Comparison of ENCODE assay signal across 1 cellular context in the genomic region with DNA sequence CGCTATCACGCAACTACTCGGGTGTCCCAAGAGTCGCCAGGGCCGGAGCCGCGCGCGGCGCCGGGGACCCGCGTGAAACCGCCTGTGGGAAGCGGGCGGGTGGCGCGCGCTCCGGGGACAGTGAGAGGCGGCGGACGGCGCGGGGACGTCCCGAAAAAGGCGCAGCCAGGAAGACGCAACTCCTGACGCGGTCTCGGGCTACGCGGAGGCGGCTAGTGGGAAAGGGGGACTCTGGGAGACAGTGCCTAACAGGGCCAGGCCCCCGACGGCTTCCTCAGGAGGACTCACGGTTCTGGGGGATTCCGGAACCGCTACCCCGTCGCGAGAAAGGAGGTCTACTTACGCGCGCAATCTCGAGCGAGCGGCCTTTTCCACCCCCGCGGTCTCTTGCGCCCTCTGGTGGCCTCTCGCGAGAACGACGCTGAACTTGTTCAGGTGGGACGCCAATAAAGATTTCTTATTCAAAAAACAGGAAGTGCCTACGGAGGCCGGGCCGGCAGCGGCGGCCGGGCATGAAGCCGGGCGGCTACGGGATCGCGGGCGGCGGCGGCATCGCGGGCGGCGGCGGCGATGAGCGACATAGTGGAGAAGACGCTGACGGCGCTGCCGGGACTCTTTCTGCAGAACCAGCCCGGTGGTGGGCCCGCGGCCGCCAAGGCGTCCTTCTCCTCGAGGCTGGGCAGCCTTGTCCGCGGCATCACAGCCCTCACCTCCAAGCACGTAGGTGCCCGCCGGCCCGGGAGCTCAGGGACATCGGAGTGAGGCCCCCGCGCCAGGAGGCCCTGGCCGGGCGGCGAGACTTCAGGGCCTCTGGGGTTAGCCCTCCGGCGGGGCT.
TF ChIP-seq lines count a peak whose summit lies in the region.

A gene (plus strand): TSS at position 475 of the 835 bp plus-strand sequence. CDS start 96 bp downstream, at position 571.

TF ChIP-seq in HepG2, 621 proteins besides CTCF, POLR2A, EP300 and RAD21 (continued from another document and continues in another):
- TF ChIP-seq, protein P1, sequence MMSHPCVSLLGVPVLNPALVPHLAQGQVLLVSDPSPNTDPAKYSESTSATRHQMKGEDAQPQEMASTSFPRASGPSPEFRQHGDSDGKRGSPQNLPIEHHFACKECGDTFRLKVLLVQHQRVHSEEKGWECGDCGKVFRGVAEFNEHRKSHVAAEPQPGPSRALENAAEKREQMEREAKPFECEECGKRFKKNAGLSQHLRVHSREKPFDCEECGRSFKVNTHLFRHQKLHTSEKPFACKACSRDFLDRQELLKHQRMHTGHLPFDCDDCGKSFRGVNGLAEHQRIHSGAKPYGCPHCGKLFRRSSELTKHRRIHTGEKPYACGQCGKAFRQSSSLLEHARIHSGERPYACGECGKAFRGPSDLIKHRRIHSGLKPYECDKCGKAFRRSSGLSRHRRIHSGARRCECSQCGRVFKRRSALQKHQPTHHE (CRISPR knock-in tag; IDR thresholded peaks at IDR 0.05; ENCODE audit: borderline replicate concordance): no peak
- TF ChIP-seq ELF3 (CRISPR knock-in tag; IDR thresholded peaks at IDR 0.05) (peak; percentile 69), MBD4 (IDR thresholded peaks at IDR 0.05; ENCODE audit: borderline replicate concordance, low read length) (no peak), AKAP8 (CRISPR knock-in tag; IDR thresholded peaks at IDR 0.05) (no peak), BRCA1 (CRISPR knock-in tag; IDR thresholded peaks at IDR 0.05) (no peak; the same call in 1 of the 2 replicates), WIZ (CRISPR knock-in tag; IDR thresholded peaks at IDR 0.05) (no peak), RARG (CRISPR knock-in tag; IDR thresholded peaks at IDR 0.05; ENCODE audit: low read depth) (no peak), GZF1 (CRISPR knock-in tag; IDR thresholded peaks at IDR 0.05) (no peak), KAT7 (CRISPR knock-in tag; IDR thresholded peaks at IDR 0.05; ENCODE audit: borderline replicate concordance) (peak; percentile 97), PCBP1 (IDR thresholded peaks at IDR 0.05; ENCODE audit: borderline replicate concordance, low read depth, low read length) (no peak), MZF1 (CRISPR knock-in tag; IDR thresholded peaks at IDR 0.05; ENCODE audit: borderline replicate concordance) (no peak), ZNF451 (CRISPR knock-in tag; IDR thresholded peaks at IDR 0.05) (no peak; the same call in 1 of the 2 replicates), PHF5A (CRISPR knock-in tag; IDR thresholded peaks at IDR 0.05; ENCODE audit: low read depth, unreplicated experiment) (no peak), PRPF4 (IDR thresholded peaks at IDR 0.05; ENCODE audit: low read depth, low read length, poor library complexity, severe bottlenecking) (peak; percentile 89), ZNF143 (CRISPR knock-in tag; IDR thresholded peaks at IDR 0.05) (no peak), ZNF644 (CRISPR knock-in tag; IDR thresholded peaks at IDR 0.05; ENCODE audit: low read depth) (no peak), ZNF883 (CRISPR knock-in tag; IDR thresholded peaks at IDR 0.05; ENCODE audit: not compliant biosample characterization) (no peak), KLF13 (CRISPR knock-in tag; IDR thresholded peaks at IDR 0.05) (0 out of 2 replicates have a peak, but pooled peaks have one; percentile 16), MED8 (CRISPR knock-in tag; IDR thresholded peaks at IDR 0.05; ENCODE audit: insufficient replicate concordance) (no peak), ZC3H4 (CRISPR knock-in tag; IDR thresholded peaks at IDR 0.05; ENCODE audit: borderline replicate concordance) (no peak), ZNF430 (CRISPR knock-in tag; IDR thresholded peaks at IDR 0.05) (no peak), ZNF7 (CRISPR knock-in tag; IDR thresholded peaks at IDR 0.05) (no peak)
- TF ChIP-seq, protein P2, sequence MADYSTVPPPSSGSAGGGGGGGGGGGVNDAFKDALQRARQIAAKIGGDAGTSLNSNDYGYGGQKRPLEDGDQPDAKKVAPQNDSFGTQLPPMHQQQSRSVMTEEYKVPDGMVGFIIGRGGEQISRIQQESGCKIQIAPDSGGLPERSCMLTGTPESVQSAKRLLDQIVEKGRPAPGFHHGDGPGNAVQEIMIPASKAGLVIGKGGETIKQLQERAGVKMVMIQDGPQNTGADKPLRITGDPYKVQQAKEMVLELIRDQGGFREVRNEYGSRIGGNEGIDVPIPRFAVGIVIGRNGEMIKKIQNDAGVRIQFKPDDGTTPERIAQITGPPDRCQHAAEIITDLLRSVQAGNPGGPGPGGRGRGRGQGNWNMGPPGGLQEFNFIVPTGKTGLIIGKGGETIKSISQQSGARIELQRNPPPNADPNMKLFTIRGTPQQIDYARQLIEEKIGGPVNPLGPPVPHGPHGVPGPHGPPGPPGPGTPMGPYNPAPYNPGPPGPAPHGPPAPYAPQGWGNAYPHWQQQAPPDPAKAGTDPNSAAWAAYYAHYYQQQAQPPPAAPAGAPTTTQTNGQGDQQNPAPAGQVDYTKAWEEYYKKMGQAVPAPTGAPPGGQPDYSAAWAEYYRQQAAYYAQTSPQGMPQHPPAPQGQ (CRISPR knock-in tag; IDR thresholded peaks at IDR 0.05; ENCODE audit: borderline replicate concordance): no peak
- TF ChIP-seq, protein P3, sequence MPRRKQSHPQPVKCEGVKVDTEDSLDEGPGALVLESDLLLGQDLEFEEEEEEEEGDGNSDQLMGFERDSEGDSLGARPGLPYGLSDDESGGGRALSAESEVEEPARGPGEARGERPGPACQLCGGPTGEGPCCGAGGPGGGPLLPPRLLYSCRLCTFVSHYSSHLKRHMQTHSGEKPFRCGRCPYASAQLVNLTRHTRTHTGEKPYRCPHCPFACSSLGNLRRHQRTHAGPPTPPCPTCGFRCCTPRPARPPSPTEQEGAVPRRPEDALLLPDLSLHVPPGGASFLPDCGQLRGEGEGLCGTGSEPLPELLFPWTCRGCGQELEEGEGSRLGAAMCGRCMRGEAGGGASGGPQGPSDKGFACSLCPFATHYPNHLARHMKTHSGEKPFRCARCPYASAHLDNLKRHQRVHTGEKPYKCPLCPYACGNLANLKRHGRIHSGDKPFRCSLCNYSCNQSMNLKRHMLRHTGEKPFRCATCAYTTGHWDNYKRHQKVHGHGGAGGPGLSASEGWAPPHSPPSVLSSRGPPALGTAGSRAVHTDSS (CRISPR knock-in tag; conservative IDR thresholded peaks at IDR 0.05): no peak
- TF ChIP-seq, protein P4, sequence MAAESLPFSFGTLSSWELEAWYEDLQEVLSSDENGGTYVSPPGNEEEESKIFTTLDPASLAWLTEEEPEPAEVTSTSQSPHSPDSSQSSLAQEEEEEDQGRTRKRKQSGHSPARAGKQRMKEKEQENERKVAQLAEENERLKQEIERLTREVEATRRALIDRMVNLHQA (CRISPR knock-in tag; IDR thresholded peaks at IDR 0.05): no peak
- TF ChIP-seq, protein P5, sequence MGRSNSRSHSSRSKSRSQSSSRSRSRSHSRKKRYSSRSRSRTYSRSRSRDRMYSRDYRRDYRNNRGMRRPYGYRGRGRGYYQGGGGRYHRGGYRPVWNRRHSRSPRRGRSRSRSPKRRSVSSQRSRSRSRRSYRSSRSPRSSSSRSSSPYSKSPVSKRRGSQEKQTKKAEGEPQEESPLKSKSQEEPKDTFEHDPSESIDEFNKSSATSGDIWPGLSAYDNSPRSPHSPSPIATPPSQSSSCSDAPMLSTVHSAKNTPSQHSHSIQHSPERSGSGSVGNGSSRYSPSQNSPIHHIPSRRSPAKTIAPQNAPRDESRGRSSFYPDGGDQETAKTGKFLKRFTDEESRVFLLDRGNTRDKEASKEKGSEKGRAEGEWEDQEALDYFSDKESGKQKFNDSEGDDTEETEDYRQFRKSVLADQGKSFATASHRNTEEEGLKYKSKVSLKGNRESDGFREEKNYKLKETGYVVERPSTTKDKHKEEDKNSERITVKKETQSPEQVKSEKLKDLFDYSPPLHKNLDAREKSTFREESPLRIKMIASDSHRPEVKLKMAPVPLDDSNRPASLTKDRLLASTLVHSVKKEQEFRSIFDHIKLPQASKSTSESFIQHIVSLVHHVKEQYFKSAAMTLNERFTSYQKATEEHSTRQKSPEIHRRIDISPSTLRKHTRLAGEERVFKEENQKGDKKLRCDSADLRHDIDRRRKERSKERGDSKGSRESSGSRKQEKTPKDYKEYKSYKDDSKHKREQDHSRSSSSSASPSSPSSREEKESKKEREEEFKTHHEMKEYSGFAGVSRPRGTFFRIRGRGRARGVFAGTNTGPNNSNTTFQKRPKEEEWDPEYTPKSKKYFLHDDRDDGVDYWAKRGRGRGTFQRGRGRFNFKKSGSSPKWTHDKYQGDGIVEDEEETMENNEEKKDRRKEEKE (IDR thresholded peaks at IDR 0.05): no peak
- TF ChIP-seq, protein P6, sequence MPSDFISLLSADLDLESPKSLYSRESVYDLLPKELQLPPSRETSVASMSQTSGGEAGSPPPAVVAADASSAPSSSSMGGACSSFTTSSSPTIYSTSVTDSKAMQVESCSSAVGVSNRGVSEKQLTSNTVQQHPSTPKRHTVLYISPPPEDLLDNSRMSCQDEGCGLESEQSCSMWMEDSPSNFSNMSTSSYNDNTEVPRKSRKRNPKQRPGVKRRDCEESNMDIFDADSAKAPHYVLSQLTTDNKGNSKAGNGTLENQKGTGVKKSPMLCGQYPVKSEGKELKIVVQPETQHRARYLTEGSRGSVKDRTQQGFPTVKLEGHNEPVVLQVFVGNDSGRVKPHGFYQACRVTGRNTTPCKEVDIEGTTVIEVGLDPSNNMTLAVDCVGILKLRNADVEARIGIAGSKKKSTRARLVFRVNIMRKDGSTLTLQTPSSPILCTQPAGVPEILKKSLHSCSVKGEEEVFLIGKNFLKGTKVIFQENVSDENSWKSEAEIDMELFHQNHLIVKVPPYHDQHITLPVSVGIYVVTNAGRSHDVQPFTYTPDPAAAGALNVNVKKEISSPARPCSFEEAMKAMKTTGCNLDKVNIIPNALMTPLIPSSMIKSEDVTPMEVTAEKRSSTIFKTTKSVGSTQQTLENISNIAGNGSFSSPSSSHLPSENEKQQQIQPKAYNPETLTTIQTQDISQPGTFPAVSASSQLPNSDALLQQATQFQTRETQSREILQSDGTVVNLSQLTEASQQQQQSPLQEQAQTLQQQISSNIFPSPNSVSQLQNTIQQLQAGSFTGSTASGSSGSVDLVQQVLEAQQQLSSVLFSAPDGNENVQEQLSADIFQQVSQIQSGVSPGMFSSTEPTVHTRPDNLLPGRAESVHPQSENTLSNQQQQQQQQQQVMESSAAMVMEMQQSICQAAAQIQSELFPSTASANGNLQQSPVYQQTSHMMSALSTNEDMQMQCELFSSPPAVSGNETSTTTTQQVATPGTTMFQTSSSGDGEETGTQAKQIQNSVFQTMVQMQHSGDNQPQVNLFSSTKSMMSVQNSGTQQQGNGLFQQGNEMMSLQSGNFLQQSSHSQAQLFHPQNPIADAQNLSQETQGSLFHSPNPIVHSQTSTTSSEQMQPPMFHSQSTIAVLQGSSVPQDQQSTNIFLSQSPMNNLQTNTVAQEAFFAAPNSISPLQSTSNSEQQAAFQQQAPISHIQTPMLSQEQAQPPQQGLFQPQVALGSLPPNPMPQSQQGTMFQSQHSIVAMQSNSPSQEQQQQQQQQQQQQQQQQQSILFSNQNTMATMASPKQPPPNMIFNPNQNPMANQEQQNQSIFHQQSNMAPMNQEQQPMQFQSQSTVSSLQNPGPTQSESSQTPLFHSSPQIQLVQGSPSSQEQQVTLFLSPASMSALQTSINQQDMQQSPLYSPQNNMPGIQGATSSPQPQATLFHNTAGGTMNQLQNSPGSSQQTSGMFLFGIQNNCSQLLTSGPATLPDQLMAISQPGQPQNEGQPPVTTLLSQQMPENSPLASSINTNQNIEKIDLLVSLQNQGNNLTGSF (CRISPR knock-in tag; IDR thresholded peaks at IDR 0.05): peak; percentile 18; the same call in 1 of the 2 replicates
- TF ChIP-seq, protein P7, sequence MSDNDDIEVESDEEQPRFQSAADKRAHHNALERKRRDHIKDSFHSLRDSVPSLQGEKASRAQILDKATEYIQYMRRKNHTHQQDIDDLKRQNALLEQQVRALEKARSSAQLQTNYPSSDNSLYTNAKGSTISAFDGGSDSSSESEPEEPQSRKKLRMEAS (IDR thresholded peaks at IDR 0.05): peak; percentile 57
- TF ChIP-seq, protein P8, sequence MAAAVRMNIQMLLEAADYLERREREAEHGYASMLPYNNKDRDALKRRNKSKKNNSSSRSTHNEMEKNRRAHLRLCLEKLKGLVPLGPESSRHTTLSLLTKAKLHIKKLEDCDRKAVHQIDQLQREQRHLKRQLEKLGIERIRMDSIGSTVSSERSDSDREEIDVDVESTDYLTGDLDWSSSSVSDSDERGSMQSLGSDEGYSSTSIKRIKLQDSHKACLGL (CRISPR knock-in tag; IDR thresholded peaks at IDR 0.05): peak; percentile 35; the same call in 1 of the 2 replicates
- TF ChIP-seq, protein P9, sequence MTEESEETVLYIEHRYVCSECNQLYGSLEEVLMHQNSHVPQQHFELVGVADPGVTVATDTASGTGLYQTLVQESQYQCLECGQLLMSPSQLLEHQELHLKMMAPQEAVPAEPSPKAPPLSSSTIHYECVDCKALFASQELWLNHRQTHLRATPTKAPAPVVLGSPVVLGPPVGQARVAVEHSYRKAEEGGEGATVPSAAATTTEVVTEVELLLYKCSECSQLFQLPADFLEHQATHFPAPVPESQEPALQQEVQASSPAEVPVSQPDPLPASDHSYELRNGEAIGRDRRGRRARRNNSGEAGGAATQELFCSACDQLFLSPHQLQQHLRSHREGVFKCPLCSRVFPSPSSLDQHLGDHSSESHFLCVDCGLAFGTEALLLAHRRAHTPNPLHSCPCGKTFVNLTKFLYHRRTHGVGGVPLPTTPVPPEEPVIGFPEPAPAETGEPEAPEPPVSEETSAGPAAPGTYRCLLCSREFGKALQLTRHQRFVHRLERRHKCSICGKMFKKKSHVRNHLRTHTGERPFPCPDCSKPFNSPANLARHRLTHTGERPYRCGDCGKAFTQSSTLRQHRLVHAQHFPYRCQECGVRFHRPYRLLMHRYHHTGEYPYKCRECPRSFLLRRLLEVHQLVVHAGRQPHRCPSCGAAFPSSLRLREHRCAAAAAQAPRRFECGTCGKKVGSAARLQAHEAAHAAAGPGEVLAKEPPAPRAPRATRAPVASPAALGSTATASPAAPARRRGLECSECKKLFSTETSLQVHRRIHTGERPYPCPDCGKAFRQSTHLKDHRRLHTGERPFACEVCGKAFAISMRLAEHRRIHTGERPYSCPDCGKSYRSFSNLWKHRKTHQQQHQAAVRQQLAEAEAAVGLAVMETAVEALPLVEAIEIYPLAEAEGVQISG (CRISPR knock-in tag; IDR thresholded peaks at IDR 0.05): peak; percentile 91
- TF ChIP-seq, protein P10, sequence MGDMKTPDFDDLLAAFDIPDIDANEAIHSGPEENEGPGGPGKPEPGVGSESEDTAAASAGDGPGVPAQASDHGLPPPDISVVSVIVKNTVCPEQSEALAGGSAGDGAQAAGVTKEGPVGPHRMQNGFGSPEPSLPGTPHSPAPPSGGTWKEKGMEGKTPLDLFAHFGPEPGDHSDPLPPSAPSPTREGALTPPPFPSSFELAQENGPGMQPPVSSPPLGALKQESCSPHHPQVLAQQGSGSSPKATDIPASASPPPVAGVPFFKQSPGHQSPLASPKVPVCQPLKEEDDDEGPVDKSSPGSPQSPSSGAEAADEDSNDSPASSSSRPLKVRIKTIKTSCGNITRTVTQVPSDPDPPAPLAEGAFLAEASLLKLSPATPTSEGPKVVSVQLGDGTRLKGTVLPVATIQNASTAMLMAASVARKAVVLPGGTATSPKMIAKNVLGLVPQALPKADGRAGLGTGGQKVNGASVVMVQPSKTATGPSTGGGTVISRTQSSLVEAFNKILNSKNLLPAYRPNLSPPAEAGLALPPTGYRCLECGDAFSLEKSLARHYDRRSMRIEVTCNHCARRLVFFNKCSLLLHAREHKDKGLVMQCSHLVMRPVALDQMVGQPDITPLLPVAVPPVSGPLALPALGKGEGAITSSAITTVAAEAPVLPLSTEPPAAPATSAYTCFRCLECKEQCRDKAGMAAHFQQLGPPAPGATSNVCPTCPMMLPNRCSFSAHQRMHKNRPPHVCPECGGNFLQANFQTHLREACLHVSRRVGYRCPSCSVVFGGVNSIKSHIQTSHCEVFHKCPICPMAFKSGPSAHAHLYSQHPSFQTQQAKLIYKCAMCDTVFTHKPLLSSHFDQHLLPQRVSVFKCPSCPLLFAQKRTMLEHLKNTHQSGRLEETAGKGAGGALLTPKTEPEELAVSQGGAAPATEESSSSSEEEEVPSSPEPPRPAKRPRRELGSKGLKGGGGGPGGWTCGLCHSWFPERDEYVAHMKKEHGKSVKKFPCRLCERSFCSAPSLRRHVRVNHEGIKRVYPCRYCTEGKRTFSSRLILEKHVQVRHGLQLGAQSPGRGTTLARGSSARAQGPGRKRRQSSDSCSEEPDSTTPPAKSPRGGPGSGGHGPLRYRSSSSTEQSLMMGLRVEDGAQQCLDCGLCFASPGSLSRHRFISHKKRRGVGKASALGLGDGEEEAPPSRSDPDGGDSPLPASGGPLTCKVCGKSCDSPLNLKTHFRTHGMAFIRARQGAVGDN (CRISPR knock-in tag; IDR thresholded peaks at IDR 0.05): peak; percentile 82
